Comparison of ENCODE assay signal across 10 cellular contexts in the genomic region with DNA sequence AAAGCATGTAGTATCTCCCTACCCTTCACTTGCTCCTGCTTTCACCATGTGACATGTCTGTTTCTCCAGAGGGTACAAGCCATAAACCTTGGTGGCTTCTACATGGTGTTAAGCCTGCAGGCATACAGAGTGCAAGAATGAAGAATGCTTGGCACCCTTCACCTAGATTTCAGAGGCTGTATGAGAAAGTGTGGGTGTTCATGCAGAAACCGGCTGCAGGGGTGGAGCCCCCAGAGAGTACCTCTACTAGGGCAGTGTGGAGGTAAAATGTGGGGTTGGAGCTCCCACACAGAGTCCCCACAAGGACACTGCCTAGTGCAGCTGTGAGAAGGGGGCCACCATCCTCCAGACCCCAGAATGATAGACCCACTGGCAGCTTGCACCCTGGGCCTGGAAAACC. TPM values are rescaled to one million over a fixed set of nuclear protein-coding genes. Genes with fewer than 3 reads are reported as not detected.
"Had no signal": no experiment of that assay in that cellular context is flagged by ENCODE, and none has a peak within 500 bp of the region (broad histone marks: within the 10 kb centered on the region; RNA-seq: fewer than 3 reads in every experiment).

No MANE protein-coding gene starts in this region.

- H3K4me3 Mint-ChIP-seq: HFFc6 had no signal

- H3K36me3 ChIP-seq: HAP-1 had no signal

- H3K4me3 ChIP-seq: GM23248, HAP-1, K562 had no signal

- ATAC-seq: HCT116, K562 had no signal

- FAIRE-seq: HTR-8/SVneo, K562 had no signal

- H3K27ac Mint-ChIP-seq: HFFc6 had no signal

- H2AFZ ChIP-seq: GM23248 had no signal

- H3K9ac ChIP-seq: GM23248 had no signal

- H3K27ac ChIP-seq: GM23248 had no signal

- H3K9me3 Mint-ChIP-seq: HFFc6 had no signal

- H3K9me3 ChIP-seq: HAP-1 had no signal

- H3K4me1 ChIP-seq: HAP-1 had no signal

- DNase-seq: GM23248, GOT3, H7, HFFc6, IMR-90, KG1 had no signal

RNA-seq across cellular contexts. Expression of a gene that starts 32.2 kb away (rescaled TPM):
- polyA plus RNA-seq: GM23248 had no signal
